ENCODE assay signal across 8 cellular contexts in genomic region chr6:63272397-63272796, GRCh38. TPM values are rescaled to one million over a fixed set of nuclear protein-coding genes. Genes with fewer than 3 reads are reported as not detected.
DNase-seq lines count a peak whose midpoint lies in the region; ATAC-seq, FAIRE-seq and TF ChIP-seq lines count a peak whose summit lies in the region.

No MANE protein-coding gene starts in this region.

- no peak for TF ChIP-seq POLR2A in HCT116 (IDR thresholded peaks at IDR 0.05; ENCODE audit: borderline replicate concordance, extremely low read depth, insufficient read depth, insufficient read length)
- TF ChIP-seq POLR2A in Peyer's patch (IDR thresholded peaks at IDR 0.05): no peak

- no peaks in the 10 kb centered on the region for H4K20me1 ChIP-seq in HCT116 (ENCODE audit: insufficient read depth)

- H3K36me3 ChIP-seq in HCT116 (ENCODE audit: control insufficient read depth in 1 of 2, insufficient read depth in 2 of 2, low read length in 2 of 2) (no peaks in the 10 kb centered on the region), Peyer's patch (no peaks in the 10 kb centered on the region)

- CTCF ChIA-PET in HCT116 (lab: Charles Lee): interaction anchor here (0.7 to 2.2 kb wide), 3 partner anchors 11 to 530 kb away, joined by 5 to 6 read pairs (median 5); no protein-coding TSS in a partner anchor

- H3K27ac ChIP-seq in HCT116 (ENCODE audit: low read depth, low read length): no peak overlapping the region
- H3K27ac ChIP-seq in Peyer's patch: no peak overlapping the region

- BruUV-seq in HCT116 (replicated peaks; lab: Mats Ljungman, UMichigan): no TSS peak

- ATAC-seq in HCT116: peak; percentile 63; the same call in 1 of the 2 replicates
- no peak for ATAC-seq in GM21529 (IDR thresholded peaks at IDR 0.05; ENCODE audit: unreplicated experiment)
- no peak for ATAC-seq in HG03280 (IDR thresholded peaks at IDR 0.05; ENCODE audit: unreplicated experiment)
- no peak for ATAC-seq in GM21737 (IDR thresholded peaks at IDR 0.05; ENCODE audit: unreplicated experiment)

- DNase-seq in HCT116 (ENCODE audit: low read depth, low spot score) (peak; percentile 27), Peyer's patch (no peak), foreskin fibroblast (peak; percentile 2 to 14), OCI-M2 (lab: John Stamatoyannopoulos, UW; ENCODE audit: unreplicated experiment) (no peak)

- no peak overlapping the region for H3K9ac ChIP-seq in HCT116 (ENCODE audit: low read length)

- H3K9me2 ChIP-seq in HCT116 (ENCODE audit: insufficient read depth): no peaks in the 10 kb centered on the region

- peak; percentile 62 for TF ChIP-seq RAD21 in HCT116 (IDR thresholded peaks at IDR 0.05; ENCODE audit: low read depth)

- no peaks in the 10 kb centered on the region for H3K79me2 ChIP-seq in HCT116 (ENCODE audit: insufficient read depth, low read length)

- peak; percentile 99 for FAIRE-seq in A204.1 (lab: Jason Lieb, UNC)

- RAD21 ChIA-PET in HCT116 (lab: Charles Lee; ENCODE audit: low non-redundant PET in 1 of 2, low total read pairs in 2 of 2, uncharacterized antibody in 2 of 2, unreplicated experiment in 2 of 2): interaction anchor here in 1 of 2 experiments (0.8 kb wide), 1 partner anchor 281 kb away, joined by 4 read pairs; no protein-coding TSS in a partner anchor

- H3K4me2 ChIP-seq in HCT116 (ENCODE audit: low read length): no peak overlapping the region

- TF ChIP-seq CTCF in HCT116 (IDR thresholded peaks at IDR 0.05 in 2 of 3, conservative IDR thresholded peaks at IDR 0.05 in 1 of 3; ENCODE audit: borderline replicate concordance in 1 of 3, insufficient read depth in 1 of 3, low read depth in 2 of 3, low read length in 2 of 3) (peak; percentile 12 to 55 (median 31); a peak in 4 of 6 replicates), Peyer's patch (IDR thresholded peaks at IDR 0.05) (peak in 4 of 6 experiments; percentile 14 to 57 (median 42)), foreskin fibroblast (IDR thresholded peaks at IDR 0.05; ENCODE audit: low read depth, low read length) (no peak)

- H3K4me1 ChIP-seq in HCT116 (ENCODE audit: control insufficient read depth in 1 of 2, insufficient read depth in 2 of 2, low read length in 2 of 2) (no peaks in the 10 kb centered on the region), Peyer's patch (no peaks in the 10 kb centered on the region)

- H2AFZ ChIP-seq in HCT116 (ENCODE audit: low read depth, low read length, poor library complexity, severe bottlenecking): no peak overlapping the region

- H3K27me3 ChIP-seq in HCT116 (ENCODE audit: insufficient read depth, low read length) (no peaks in the 10 kb centered on the region), Peyer's patch (no peaks in the 10 kb centered on the region)

- H3K4me3 ChIP-seq in HCT116 (replicated peaks in 1 of 2; ENCODE audit: low read depth in 1 of 2, low read length in 2 of 2) (no peak overlapping the region), Peyer's patch (no peak overlapping the region), foreskin fibroblast (ENCODE audit: low read depth in 1 of 2, low read length in 2 of 2) (no peak overlapping the region)

- H3K9me3 ChIP-seq in HCT116 (ENCODE audit: control insufficient read depth in 1 of 2, insufficient read depth in 1 of 2, low read depth in 1 of 2, low read length in 2 of 2) (no peaks in the 10 kb centered on the region), Peyer's patch (no peaks in the 10 kb centered on the region)

- POLR2A ChIA-PET in HCT116 (lab: Charles Lee): no interaction called here

- intact Hi-C loops in HCT116 (cut with micrococcal nuclease): loop anchor here (5.0 kb wide), 3 partner anchors 205 to 1120 kb away; no protein-coding TSS in a partner anchor

TF ChIP-seq in HCT116, 20 proteins besides CTCF, POLR2A, EP300 and RAD21:
- TF ChIP-seq FOSL1 (IDR thresholded peaks at IDR 0.05; ENCODE audit: low read depth) (no peak), SP1 (IDR thresholded peaks at IDR 0.05; ENCODE audit: low read depth) (no peak), SRF (IDR thresholded peaks at IDR 0.05; ENCODE audit: low read depth) (no peak), TCF7L2 (IDR thresholded peaks at IDR 0.05; ENCODE audit: borderline replicate concordance, extremely low read depth, insufficient read depth, insufficient read length) (no peak), EZH2phosphoT487 (IDR thresholded peaks at IDR 0.05; ENCODE audit: borderline replicate concordance) (no peak), POLR2AphosphoS5 (IDR thresholded peaks at IDR 0.05; ENCODE audit: low read depth, low read length) (no peak), ZFX (IDR thresholded peaks at IDR 0.05) (no peak), CBX3 (IDR thresholded peaks at IDR 0.05; ENCODE audit: low read depth) (no peak), ZNF274 (IDR thresholded peaks at IDR 0.05; ENCODE audit: low read depth, low read length) (no peak), JUND (IDR thresholded peaks at IDR 0.05) (no peak)
- TF ChIP-seq, protein P1, sequence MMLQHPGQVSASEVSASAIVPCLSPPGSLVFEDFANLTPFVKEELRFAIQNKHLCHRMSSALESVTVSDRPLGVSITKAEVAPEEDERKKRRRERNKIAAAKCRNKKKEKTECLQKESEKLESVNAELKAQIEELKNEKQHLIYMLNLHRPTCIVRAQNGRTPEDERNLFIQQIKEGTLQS (IDR thresholded peaks at IDR 0.05): no peak
- TF ChIP-seq, protein P2, sequence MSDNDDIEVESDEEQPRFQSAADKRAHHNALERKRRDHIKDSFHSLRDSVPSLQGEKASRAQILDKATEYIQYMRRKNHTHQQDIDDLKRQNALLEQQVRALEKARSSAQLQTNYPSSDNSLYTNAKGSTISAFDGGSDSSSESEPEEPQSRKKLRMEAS (IDR thresholded peaks at IDR 0.05): no peak

RNA-seq across cellular contexts. Expression of gene LGSN, which starts 47.4 kb away (rescaled TPM):
- 0.30 TPM for total RNA-seq in HCT116 (2021; ENCODE audit: unreplicated experiment)
- polyA plus RNA-seq in HCT116 (2012): 0.03 and 0.05 TPM in 2 replicates
- not detected for total RNA-seq in Peyer's patch

Comparison
In these comparisons a context has a peak if more than half of its experiments do, and no peak if none do; other contexts are left out.
1. DNase-seq: peak in HCT116 (single experiment) and foreskin fibroblast (2 of 2); none in Peyer's patch (0 of 3) and OCI-M2 (single experiment).